Comparison of ENCODE assay signal across 1 cellular context in the genomic region with DNA sequence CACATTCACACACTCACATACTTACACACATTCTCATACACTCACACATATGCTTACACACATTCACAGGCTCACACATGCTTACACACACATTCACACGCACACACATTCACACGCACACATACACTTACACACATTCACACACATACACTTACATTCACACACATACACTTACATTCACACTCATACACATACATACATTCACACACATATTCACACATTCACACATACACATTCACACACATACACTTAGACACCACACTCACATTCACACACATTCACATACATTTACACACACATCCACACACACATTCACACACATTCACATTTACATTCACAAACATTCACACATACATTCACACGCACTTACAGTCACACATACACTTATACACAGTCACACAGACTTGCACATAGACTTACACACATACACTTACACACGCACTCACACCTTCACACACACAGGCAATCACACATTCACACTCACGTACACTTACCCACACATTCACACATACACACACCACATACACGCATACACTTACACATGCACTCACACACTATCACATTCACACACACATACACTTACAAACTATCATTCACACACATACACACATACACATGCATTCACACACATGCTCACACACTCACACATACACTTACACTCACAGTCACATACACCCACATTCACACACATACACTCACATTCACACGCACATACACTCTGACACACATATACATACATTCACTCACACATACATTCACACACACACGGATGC.
TF ChIP-seq lines count a peak whose summit lies in the region.

No MANE protein-coding gene starts in this region.

TF ChIP-seq in K562, 482 proteins besides CTCF, POLR2A, EP300 and RAD21 (continued from another document):
- TF ChIP-seq, protein P1, sequence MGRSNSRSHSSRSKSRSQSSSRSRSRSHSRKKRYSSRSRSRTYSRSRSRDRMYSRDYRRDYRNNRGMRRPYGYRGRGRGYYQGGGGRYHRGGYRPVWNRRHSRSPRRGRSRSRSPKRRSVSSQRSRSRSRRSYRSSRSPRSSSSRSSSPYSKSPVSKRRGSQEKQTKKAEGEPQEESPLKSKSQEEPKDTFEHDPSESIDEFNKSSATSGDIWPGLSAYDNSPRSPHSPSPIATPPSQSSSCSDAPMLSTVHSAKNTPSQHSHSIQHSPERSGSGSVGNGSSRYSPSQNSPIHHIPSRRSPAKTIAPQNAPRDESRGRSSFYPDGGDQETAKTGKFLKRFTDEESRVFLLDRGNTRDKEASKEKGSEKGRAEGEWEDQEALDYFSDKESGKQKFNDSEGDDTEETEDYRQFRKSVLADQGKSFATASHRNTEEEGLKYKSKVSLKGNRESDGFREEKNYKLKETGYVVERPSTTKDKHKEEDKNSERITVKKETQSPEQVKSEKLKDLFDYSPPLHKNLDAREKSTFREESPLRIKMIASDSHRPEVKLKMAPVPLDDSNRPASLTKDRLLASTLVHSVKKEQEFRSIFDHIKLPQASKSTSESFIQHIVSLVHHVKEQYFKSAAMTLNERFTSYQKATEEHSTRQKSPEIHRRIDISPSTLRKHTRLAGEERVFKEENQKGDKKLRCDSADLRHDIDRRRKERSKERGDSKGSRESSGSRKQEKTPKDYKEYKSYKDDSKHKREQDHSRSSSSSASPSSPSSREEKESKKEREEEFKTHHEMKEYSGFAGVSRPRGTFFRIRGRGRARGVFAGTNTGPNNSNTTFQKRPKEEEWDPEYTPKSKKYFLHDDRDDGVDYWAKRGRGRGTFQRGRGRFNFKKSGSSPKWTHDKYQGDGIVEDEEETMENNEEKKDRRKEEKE (IDR thresholded peaks at IDR 0.05; ENCODE audit: borderline replicate concordance in 1 of 2, control insufficient read depth in 1 of 2, low read depth in 2 of 2, low read length in 1 of 2) = peak in 1 of 2 experiments; percentile 35; a peak in 1 of 4 replicates
- no peak for TF ChIP-seq KLF6 (CRISPR knock-in tag; IDR thresholded peaks at IDR 0.05; ENCODE audit: borderline replicate concordance)
- TF ChIP-seq PHF20 (IDR thresholded peaks at IDR 0.05; ENCODE audit: partially characterized antibody) = peak; percentile 8
- no peak for TF ChIP-seq RHOXF2B (CRISPR knock-in tag; conservative IDR thresholded peaks at IDR 0.05)
- no peak for TF ChIP-seq NFXL1 (CRISPR knock-in tag; IDR thresholded peaks at IDR 0.05)
- no peak for TF ChIP-seq ZNF41 (CRISPR knock-in tag; conservative IDR thresholded peaks at IDR 0.05)
- no peak for TF ChIP-seq CLOCK (CRISPR knock-in tag; IDR thresholded peaks at IDR 0.05; ENCODE audit: borderline replicate concordance)
- TF ChIP-seq, protein P2, sequence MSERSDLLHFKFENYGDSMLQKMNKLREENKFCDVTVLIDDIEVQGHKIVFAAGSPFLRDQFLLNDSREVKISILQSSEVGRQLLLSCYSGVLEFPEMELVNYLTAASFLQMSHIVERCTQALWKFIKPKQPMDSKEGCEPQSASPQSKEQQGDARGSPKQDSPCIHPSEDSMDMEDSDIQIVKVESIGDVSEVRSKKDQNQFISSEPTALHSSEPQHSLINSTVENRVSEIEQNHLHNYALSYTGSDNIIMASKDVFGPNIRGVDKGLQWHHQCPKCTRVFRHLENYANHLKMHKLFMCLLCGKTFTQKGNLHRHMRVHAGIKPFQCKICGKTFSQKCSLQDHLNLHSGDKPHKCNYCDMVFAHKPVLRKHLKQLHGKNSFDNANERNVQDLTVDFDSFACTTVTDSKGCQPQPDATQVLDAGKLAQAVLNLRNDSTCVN (CRISPR knock-in tag; IDR thresholded peaks at IDR 0.05) = 0 out of 2 replicates have a peak, but pooled peaks have one; percentile 36
- no peak for TF ChIP-seq NRF1 (conservative IDR thresholded peaks at IDR 0.05 in 1 of 2, IDR thresholded peaks at IDR 0.05 in 1 of 2)
- no peak for TF ChIP-seq SMARCB1 (IDR thresholded peaks at IDR 0.05; ENCODE audit: insufficient read length, low read depth)
- TF ChIP-seq ATF7 (IDR thresholded peaks at IDR 0.05) = no peak
- TF ChIP-seq, protein P3, sequence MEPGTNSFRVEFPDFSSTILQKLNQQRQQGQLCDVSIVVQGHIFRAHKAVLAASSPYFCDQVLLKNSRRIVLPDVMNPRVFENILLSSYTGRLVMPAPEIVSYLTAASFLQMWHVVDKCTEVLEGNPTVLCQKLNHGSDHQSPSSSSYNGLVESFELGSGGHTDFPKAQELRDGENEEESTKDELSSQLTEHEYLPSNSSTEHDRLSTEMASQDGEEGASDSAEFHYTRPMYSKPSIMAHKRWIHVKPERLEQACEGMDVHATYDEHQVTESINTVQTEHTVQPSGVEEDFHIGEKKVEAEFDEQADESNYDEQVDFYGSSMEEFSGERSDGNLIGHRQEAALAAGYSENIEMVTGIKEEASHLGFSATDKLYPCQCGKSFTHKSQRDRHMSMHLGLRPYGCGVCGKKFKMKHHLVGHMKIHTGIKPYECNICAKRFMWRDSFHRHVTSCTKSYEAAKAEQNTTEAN (CRISPR knock-in tag; IDR thresholded peaks at IDR 0.05) = peak; percentile 95
- 0 out of 4 replicates have a peak, but pooled peaks of 1 of the 2 experiments have one; percentile 21 for TF ChIP-seq MLLT1 (IDR thresholded peaks at IDR 0.05)
- TF ChIP-seq ESRRA (IDR thresholded peaks at IDR 0.05; ENCODE audit: borderline replicate concordance, low read depth) = no peak
- 0 out of 2 replicates have a peak, but pooled peaks have one; percentile 34 for TF ChIP-seq OTX1 (CRISPR knock-in tag; IDR thresholded peaks at IDR 0.05)
- TF ChIP-seq, protein P4, sequence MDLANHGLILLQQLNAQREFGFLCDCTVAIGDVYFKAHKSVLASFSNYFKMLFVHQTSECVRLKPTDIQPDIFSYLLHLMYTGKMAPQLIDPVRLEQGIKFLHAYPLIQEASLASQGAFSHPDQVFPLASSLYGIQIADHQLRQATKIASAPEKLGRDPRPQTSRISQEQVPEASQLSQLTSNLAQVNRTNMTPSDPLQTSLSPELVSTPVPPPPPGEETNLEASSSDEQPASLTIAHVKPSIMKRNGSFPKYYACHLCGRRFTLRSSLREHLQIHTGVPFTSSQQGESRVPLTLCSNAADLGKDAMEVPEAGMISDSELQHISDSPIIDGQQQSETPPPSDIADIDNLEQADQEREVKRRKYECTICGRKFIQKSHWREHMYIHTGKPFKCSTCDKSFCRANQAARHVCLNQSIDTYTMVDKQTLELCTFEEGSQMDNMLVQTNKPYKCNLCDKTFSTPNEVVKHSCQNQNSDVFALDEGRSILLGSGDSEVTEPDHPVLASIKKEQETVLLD (IDR thresholded peaks at IDR 0.05) = 0 out of 2 replicates have a peak, but pooled peaks have one; percentile 26
- TF ChIP-seq EHMT2 (IDR thresholded peaks at IDR 0.05) = 0 out of 2 replicates have a peak, but pooled peaks have one; percentile 14
- no peak for TF ChIP-seq SIN3A (IDR thresholded peaks at IDR 0.05; ENCODE audit: borderline replicate concordance in 2 of 2, control insufficient read depth in 1 of 2, low read depth in 2 of 2, low read length in 2 of 2)
- TF ChIP-seq HDAC2 (IDR thresholded peaks at IDR 0.05) = no peak
- TF ChIP-seq, protein P5, sequence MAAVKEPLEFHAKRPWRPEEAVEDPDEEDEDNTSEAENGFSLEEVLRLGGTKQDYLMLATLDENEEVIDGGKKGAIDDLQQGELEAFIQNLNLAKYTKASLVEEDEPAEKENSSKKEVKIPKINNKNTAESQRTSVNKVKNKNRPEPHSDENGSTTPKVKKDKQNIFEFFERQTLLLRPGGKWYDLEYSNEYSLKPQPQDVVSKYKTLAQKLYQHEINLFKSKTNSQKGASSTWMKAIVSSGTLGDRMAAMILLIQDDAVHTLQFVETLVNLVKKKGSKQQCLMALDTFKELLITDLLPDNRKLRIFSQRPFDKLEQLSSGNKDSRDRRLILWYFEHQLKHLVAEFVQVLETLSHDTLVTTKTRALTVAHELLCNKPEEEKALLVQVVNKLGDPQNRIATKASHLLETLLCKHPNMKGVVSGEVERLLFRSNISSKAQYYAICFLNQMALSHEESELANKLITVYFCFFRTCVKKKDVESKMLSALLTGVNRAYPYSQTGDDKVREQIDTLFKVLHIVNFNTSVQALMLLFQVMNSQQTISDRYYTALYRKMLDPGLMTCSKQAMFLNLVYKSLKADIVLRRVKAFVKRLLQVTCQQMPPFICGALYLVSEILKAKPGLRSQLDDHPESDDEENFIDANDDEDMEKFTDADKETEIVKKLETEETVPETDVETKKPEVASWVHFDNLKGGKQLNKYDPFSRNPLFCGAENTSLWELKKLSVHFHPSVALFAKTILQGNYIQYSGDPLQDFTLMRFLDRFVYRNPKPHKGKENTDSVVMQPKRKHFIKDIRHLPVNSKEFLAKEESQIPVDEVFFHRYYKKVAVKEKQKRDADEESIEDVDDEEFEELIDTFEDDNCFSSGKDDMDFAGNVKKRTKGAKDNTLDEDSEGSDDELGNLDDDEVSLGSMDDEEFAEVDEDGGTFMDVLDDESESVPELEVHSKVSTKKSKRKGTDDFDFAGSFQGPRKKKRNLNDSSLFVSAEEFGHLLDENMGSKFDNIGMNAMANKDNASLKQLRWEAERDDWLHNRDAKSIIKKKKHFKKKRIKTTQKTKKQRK (IDR thresholded peaks at IDR 0.05; ENCODE audit: borderline replicate concordance, low read depth, low read length) = no peak
- no peak for TF ChIP-seq SAFB (IDR thresholded peaks at IDR 0.05; ENCODE audit: borderline replicate concordance, low read depth, low read length)
- TF ChIP-seq CCAR2 (IDR thresholded peaks at IDR 0.05; ENCODE audit: low read depth, low read length) = no peak
- TF ChIP-seq CBFB (CRISPR knock-in tag; IDR thresholded peaks at IDR 0.05) = no peak
- peak; percentile 30; the same call in 1 of the 2 replicates for TF ChIP-seq ARID2 (IDR thresholded peaks at IDR 0.05)
- TF ChIP-seq ELF4 (CRISPR knock-in tag; IDR thresholded peaks at IDR 0.05) = peak; percentile 51; the same call in 1 of the 2 replicates
- peak in 1 of 2 experiments; percentile 21; a peak in 2 of 4 replicates for TF ChIP-seq HDAC1 (IDR thresholded peaks at IDR 0.05)
- TF ChIP-seq, protein P6, sequence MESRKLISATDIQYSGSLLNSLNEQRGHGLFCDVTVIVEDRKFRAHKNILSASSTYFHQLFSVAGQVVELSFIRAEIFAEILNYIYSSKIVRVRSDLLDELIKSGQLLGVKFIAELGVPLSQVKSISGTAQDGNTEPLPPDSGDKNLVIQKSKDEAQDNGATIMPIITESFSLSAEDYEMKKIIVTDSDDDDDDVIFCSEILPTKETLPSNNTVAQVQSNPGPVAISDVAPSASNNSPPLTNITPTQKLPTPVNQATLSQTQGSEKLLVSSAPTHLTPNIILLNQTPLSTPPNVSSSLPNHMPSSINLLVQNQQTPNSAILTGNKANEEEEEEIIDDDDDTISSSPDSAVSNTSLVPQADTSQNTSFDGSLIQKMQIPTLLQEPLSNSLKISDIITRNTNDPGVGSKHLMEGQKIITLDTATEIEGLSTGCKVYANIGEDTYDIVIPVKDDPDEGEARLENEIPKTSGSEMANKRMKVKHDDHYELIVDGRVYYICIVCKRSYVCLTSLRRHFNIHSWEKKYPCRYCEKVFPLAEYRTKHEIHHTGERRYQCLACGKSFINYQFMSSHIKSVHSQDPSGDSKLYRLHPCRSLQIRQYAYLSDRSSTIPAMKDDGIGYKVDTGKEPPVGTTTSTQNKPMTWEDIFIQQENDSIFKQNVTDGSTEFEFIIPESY (CRISPR knock-in tag; IDR thresholded peaks at IDR 0.05) = no peak
- TF ChIP-seq, protein P7, sequence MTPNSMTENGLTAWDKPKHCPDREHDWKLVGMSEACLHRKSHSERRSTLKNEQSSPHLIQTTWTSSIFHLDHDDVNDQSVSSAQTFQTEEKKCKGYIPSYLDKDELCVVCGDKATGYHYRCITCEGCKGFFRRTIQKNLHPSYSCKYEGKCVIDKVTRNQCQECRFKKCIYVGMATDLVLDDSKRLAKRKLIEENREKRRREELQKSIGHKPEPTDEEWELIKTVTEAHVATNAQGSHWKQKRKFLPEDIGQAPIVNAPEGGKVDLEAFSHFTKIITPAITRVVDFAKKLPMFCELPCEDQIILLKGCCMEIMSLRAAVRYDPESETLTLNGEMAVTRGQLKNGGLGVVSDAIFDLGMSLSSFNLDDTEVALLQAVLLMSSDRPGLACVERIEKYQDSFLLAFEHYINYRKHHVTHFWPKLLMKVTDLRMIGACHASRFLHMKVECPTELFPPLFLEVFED (CRISPR knock-in tag; conservative IDR thresholded peaks at IDR 0.05) = peak; percentile 85; the same call in 1 of the 2 replicates
- TF ChIP-seq, protein P8, sequence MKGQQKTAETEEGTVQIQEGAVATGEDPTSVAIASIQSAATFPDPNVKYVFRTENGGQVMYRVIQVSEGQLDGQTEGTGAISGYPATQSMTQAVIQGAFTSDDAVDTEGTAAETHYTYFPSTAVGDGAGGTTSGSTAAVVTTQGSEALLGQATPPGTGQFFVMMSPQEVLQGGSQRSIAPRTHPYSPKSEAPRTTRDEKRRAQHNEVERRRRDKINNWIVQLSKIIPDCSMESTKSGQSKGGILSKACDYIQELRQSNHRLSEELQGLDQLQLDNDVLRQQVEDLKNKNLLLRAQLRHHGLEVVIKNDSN (CRISPR knock-in tag; IDR thresholded peaks at IDR 0.05) = 0 out of 2 replicates have a peak, but pooled peaks have one; percentile 25
